In genomic region chr11:110429614-110430266, GRCh38 we compare ENCODE assay signal across 8 cellular contexts. TPM values are rescaled to one million over a fixed set of nuclear protein-coding genes. Genes with fewer than 3 reads are reported as not detected.
A peak's percentile ranks its signal among the peaks of the same experiment; 100 is the strongest.
DNase-seq lines count a peak whose midpoint lies in the region; ATAC-seq lines count a peak whose summit lies in the region.

TSS of gene FDX1 (plus strand) at chr11:110429948. CDS start at chr11:110430121, 173 bp downstream.

- no peaks in the 10 kb centered on the region for H3K9me3 ChIP-seq in CD4-positive, alpha-beta memory T cell (ENCODE audit: control insufficient read depth in 1 of 2, low read length in 2 of 2)

- peak; percentile 89 for ATAC-seq in GM19328 (IDR thresholded peaks at IDR 0.05; ENCODE audit: unreplicated experiment)
- peak; percentile 76 for ATAC-seq in HG03469 (IDR thresholded peaks at IDR 0.05; ENCODE audit: unreplicated experiment)

- no peaks in the 10 kb centered on the region for H3K27me3 ChIP-seq in CD4-positive, alpha-beta memory T cell (ENCODE audit: insufficient read depth, low read length)

- no peaks in the 10 kb centered on the region for H3K9me3 Mint-ChIP-seq in CD4-positive, alpha-beta memory T cell

- intact Hi-C loops in CD4-positive, alpha-beta memory T cell (cut with micrococcal nuclease), result no loop called here

- H3K4me3 Mint-ChIP-seq in CD4-positive, alpha-beta memory T cell, result peak within 1 kb of the TSS; percentile 95 to 99 (median 98)

- H3K27ac Mint-ChIP-seq in CD4-positive, alpha-beta memory T cell, result peak within 1 kb of the TSS; percentile 92 to 99 (median 97)

- peak within 1 kb of the TSS; percentile 57 to 86 for H3K4me3 ChIP-seq in CD4-positive, alpha-beta memory T cell (ENCODE audit: low read length in 2 of 2)

- POLR2A ChIA-PET in CD4-positive, alpha-beta memory T cell (lab: Charles Lee; ENCODE audit: partially characterized antibody), result interaction anchor here (0.6 to 2.7 kb wide), 11 partner anchors 16 to 1497 kb away, joined by 3 to 11 read pairs (median 3); partner anchors contain the start of gene RDX

- H3K27ac ChIP-seq in CD4-positive, alpha-beta memory T cell (ENCODE audit: low read depth, low read length), result peak within 1 kb of the TSS; percentile 72

- peak; percentile 79 to 84 (median 83) for DNase-seq in CD4-positive, alpha-beta memory T cell
- DNase-seq in NCI-H82 treated with DMSO at 0.1 percent for 48 hours (lab: John Stamatoyannopoulos, UW; ENCODE audit: unreplicated experiment) (peak; percentile 40), medulla oblongata (ENCODE audit: extremely low spot score) (peak; percentile 83)
- peak; percentile 48 to 73 for DNase-seq in activated CD8-positive, alpha-beta memory T cell treated with anti-CD3 and anti-CD28 coated beads for 1 hour (ENCODE audit: extremely low read depth in 1 of 2, low read depth in 1 of 2)
- peak; percentile 71 for DNase-seq in effector CD8-positive, alpha-beta T cell (lab: John Stamatoyannopoulos, UW)
- DNase-seq in stimulated activated CD8-positive, alpha-beta memory T cell treated with anti-CD3 and anti-CD28 coated beads, Interleukin-12 subunit alpha, Interleukin-12 subunit beta, amount 100 ng/mL, for 1 hour (ENCODE audit: low read depth), result peak; percentile 62

- H3K4me1 Mint-ChIP-seq in CD4-positive, alpha-beta memory T cell, result peaks cover 31 to 51% (median 39%) of the 10 kb centered on the region in 4 donors

- CTCF ChIA-PET in CD4-positive, alpha-beta memory T cell (lab: Charles Lee; ENCODE audit: partially characterized antibody), result interaction anchor here (0.6 to 7.5 kb wide), 16 partner anchors 9 to 1017 kb away, joined by 3 to 166 read pairs (median 4); no protein-coding TSS in a partner anchor

- H3K4me1 ChIP-seq in CD4-positive, alpha-beta memory T cell (ENCODE audit: insufficient read depth, low read length), result peaks cover 42% of the 10 kb centered on the region

- peaks cover 0 to 6% of the 10 kb centered on the region in 2 donors for H3K36me3 Mint-ChIP-seq in CD4-positive, alpha-beta memory T cell

- no peaks in the 10 kb centered on the region for H3K36me3 ChIP-seq in CD4-positive, alpha-beta memory T cell (ENCODE audit: insufficient read depth, low read length)

- H3K27me3 Mint-ChIP-seq in CD4-positive, alpha-beta memory T cell, result no peaks in the 10 kb centered on the region

RNA-seq across cellular contexts. Expression of gene FDX1, which starts in this region (rescaled TPM):
- 10 to 100 TPM; 10.7 to 12.4 TPM for total RNA-seq in CD4-positive, alpha-beta memory T cell
- polyA plus RNA-seq in CD4-positive, alpha-beta memory T cell, result 10 to 100 TPM; 20.1 to 25.5 TPM

Comparison
In these comparisons a context has a peak if more than half of its experiments do, and no peak if none do; other contexts are left out.
1. Peak in every context shown above with its lines: DNase-seq, ATAC-seq, H3K4me3 ChIP-seq and H3K27ac ChIP-seq.